1 cellular context compared by ENCODE assay signal in genomic region chr9:38063363-38063707, GRCh38.
TF ChIP-seq lines count a peak whose summit lies in the region.

No MANE protein-coding gene starts in this region.

TF ChIP-seq in HCT116, 20 proteins besides CTCF, POLR2A, EP300 and RAD21:
- TF ChIP-seq ZBTB33 (IDR thresholded peaks at IDR 0.05; ENCODE audit: extremely low read depth, insufficient replicate concordance, low read length) (no peak), SRF (IDR thresholded peaks at IDR 0.05; ENCODE audit: low read depth) (no peak), ATF3 (IDR thresholded peaks at IDR 0.05) (no peak), YY1 (IDR thresholded peaks at IDR 0.05; ENCODE audit: extremely low read depth, insufficient replicate concordance, low read depth, low read length) (no peak), SP1 (IDR thresholded peaks at IDR 0.05; ENCODE audit: low read depth) (no peak), FOSL1 (IDR thresholded peaks at IDR 0.05; ENCODE audit: low read depth) (no peak), EGR1 (IDR thresholded peaks at IDR 0.05; ENCODE audit: low read depth) (no peak), ZFX (IDR thresholded peaks at IDR 0.05) (no peak)
